8 cellular contexts compared by ENCODE assay signal in the genomic region with DNA sequence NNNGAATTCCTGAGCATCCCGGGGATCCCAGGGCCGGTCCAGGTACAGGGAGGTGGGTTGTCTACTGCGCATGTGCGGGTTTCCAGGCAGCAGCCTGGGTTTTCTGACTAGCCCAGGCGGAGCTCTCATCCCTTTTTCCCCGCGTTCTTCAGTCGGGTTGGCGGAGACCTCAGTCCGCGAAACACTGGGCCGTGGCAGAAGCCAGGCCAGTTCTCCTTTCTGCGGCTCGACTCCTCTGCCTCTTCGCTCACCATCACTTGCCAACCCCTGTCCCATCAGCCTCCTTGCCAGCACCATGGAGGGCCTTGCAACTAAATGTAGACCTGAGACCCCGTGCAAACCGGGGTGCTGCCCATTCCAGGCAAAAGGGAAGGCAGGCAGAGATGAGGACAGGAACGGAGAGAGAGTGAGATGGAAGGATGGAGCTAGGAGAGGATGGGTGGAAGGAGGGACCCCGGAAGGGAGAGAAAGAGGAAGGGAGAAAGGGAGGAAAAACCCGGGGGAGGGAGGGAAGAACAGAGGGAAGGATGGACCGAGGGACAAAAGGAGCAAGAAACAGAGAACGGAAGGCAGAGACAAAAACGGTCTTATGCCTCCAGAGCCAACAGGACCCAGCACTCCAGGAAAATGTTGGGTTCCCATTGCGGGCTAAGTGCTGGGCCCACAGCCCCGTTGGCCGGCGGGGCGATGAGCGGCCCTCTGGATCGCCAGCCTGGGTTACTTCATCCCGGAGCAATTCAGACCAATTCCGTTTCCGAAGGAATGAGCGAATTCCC.
DNase-seq lines count a peak whose midpoint lies in the region; ATAC-seq lines count a peak whose summit lies in the region.

No MANE protein-coding gene starts in this region.

- peaks cover 5% of the 10 kb centered on the region for H3K36me3 Mint-ChIP-seq in activated naive CD8-positive, alpha-beta T cell treated with anti-CD3 and anti-CD28 coated beads, Interleukin-2, amount 50 U/mL, for 24 hours (ENCODE audit: low read depth)

- H3K9me3 Mint-ChIP-seq in activated naive CD8-positive, alpha-beta T cell treated with anti-CD3 and anti-CD28 coated beads, Interleukin-2, amount 50 U/mL, for 24 hours = peaks cover 15% of the 10 kb centered on the region

- H3K4me1 Mint-ChIP-seq in activated naive CD8-positive, alpha-beta T cell treated with anti-CD3 and anti-CD28 coated beads, Interleukin-2, amount 50 U/mL, for 24 hours = no peaks in the 10 kb centered on the region

- no peak overlapping the region for H3K4me3 Mint-ChIP-seq in activated naive CD8-positive, alpha-beta T cell treated with anti-CD3 and anti-CD28 coated beads, Interleukin-2, amount 50 U/mL, for 24 hours

- peak; percentile 63 for ATAC-seq in GM18868 (IDR thresholded peaks at IDR 0.05; ENCODE audit: unreplicated experiment)
- ATAC-seq in activated naive CD8-positive, alpha-beta T cell treated with anti-CD3 and anti-CD28 coated beads, Interleukin-2, amount 50 U/mL, for 24 hours = peak; percentile 8

- DNase-seq in HuH-7.5 (ENCODE audit: low spot score) (peak; percentile 73), inferior parietal cortex (ENCODE audit: extremely low spot score) (peak; percentile 14), GM19238 (ENCODE audit: insufficient read length, low spot score) (no peak), DMS79 (lab: John Stamatoyannopoulos, UW) (no peak)
- no peak for DNase-seq in activated naive CD8-positive, alpha-beta T cell treated with anti-CD3 and anti-CD28 coated beads, Interleukin-2, amount 50 U/mL, for 24 hours
- DNase-seq in activated naive CD4-positive, alpha-beta T cell treated with Interleukin-2 at 50 U/mL for 16 hours = no peak
- DNase-seq in stimulated activated CD4-positive, alpha-beta T cell treated with anti-CD3 and anti-CD28 coated beads, Interleukin-1b, Interleukin-23, amount 100 ng/mL, for 48 hours = no peak

- peaks cover 3% of the 10 kb centered on the region for H3K27me3 Mint-ChIP-seq in activated naive CD8-positive, alpha-beta T cell treated with anti-CD3 and anti-CD28 coated beads, Interleukin-2, amount 50 U/mL, for 24 hours

- H3K27ac Mint-ChIP-seq in activated naive CD8-positive, alpha-beta T cell treated with anti-CD3 and anti-CD28 coated beads, Interleukin-2, amount 50 U/mL, for 24 hours = no peak overlapping the region

Comparison
In these comparisons a context has a peak if more than half of its experiments do, and no peak if none do; other contexts are left out.
1. DNase-seq: peak in HuH-7.5 (single experiment) and inferior parietal cortex (single experiment); none in activated naive CD8-positive, alpha-beta T cell treated with anti-CD3 and anti-CD28 coated beads, Interleukin-2, amount 50 U/mL, for 24 hours (single experiment), GM19238 (single experiment), activated naive CD4-positive, alpha-beta T cell treated with Interleukin-2 at 50 U/mL for 16 hours (single experiment), stimulated activated CD4-positive, alpha-beta T cell treated with anti-CD3 and anti-CD28 coated beads, Interleukin-1b, Interleukin-23, amount 100 ng/mL, for 48 hours (single experiment) and DMS79 (single experiment).